Comparison of ENCODE assay signal across 26 cellular contexts in the genomic region with DNA sequence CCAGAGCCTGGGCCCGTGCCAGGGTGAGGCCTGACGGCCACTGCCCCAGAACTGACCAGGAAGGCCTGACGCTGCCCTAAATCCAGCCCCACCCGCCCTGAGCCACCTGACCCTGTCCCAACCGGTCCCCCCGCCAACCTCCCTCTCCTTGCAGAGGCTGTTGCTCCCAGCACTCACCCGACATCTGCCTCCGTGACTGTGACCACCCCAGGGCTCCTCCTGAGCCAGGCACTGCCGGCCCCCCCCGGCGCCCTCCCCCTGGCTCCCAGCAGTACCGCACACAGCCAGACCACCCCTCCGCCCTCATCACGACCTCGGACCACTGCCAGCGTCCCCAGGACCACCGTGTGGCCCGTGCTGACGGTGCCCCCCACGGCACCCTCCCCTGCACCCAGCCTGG. TPM values are rescaled to one million over a fixed set of nuclear protein-coding genes. Genes with fewer than 3 reads are reported as not detected.
A peak's percentile ranks its signal among the peaks of the same experiment; 100 is the strongest.
DNase-seq lines count a peak whose midpoint lies in the region; ATAC-seq, FAIRE-seq and TF ChIP-seq lines count a peak whose summit lies in the region.
"Had no signal": no experiment of that assay in that cellular context is flagged by ENCODE, and none has a peak within 500 bp of the region (broad histone marks: within the 10 kb centered on the region; RNA-seq: fewer than 3 reads in every experiment).

No MANE protein-coding gene starts in this region.

- H3K4me2 ChIP-seq in HepG2 (ENCODE audit: low read depth, low read length): no peak overlapping the region
- H3K4me2 ChIP-seq in PC-9: no peak overlapping the region
- H3K4me2 ChIP-seq: A549; BLaER1 treated with 17β-estradiol and CSF1 and Interleukin-3, amounts not matched to agents 10 nM and 100 nM had no signal

- H3K27ac ChIP-seq in HepG2 (ENCODE audit: extremely low read length, insufficient read depth, low read length) (no peak overlapping the region), right lobe of liver (no peak overlapping the region), PC-9 (no peak overlapping the region)
- H3K27ac ChIP-seq: A549; BLaER1 treated with 17β-estradiol and CSF1 and Interleukin-3, amounts not matched to agents 10 nM and 100 nM; GM23248 had no signal

- no peak for FAIRE-seq in HepG2 (lab: Jason Lieb, UNC)
- FAIRE-seq: A549, GM12891, GM18507, H1 had no signal

- no peaks in the 10 kb centered on the region for H3K27me3 Mint-ChIP-seq in natural killer cell treated with Interleukin-12 subunit alpha and Interleukin-12 subunit beta and Interleukin-15 and Interleukin-18, amount 100 ng/mL, for 72 hours
- H3K27me3 Mint-ChIP-seq: CD4-positive, alpha-beta T cell; CD8-positive, alpha-beta memory T cell had no signal

- no peak for TF ChIP-seq POLR2A in HepG2 (IDR thresholded peaks at IDR 0.05; ENCODE audit: insufficient read depth in 1 of 2, low read depth in 2 of 2, low read length in 2 of 2)
- no peak for TF ChIP-seq POLR2A in right lobe of liver (IDR thresholded peaks at IDR 0.05)

- no peaks in the 10 kb centered on the region for H3K9me3 ChIP-seq in HepG2 (ENCODE audit: low read length)
- H3K9me3 ChIP-seq in right lobe of liver: no peaks in the 10 kb centered on the region
- no peaks in the 10 kb centered on the region for H3K9me3 ChIP-seq in PC-9 (ENCODE audit: insufficient read depth, low read depth)
- H3K9me3 ChIP-seq: A549; BE2C; BLaER1 treated with 17β-estradiol and CSF1 and Interleukin-3, amounts not matched to agents 10 nM and 100 nM had no signal

- H3K4me1 ChIP-seq in HepG2 (ENCODE audit: insufficient read depth, low read length) (no peaks in the 10 kb centered on the region), right lobe of liver (no peaks in the 10 kb centered on the region), PC-9 (replicated peaks; ENCODE audit: insufficient read depth) (no peaks in the 10 kb centered on the region)
- H3K4me1 ChIP-seq: A549 had no signal

- H3K27ac Mint-ChIP-seq in natural killer cell treated with Interleukin-12 subunit alpha and Interleukin-12 subunit beta and Interleukin-15 and Interleukin-18, amount 100 ng/mL, for 72 hours: no peak overlapping the region
- H3K27ac Mint-ChIP-seq: CD14-positive monocyte; CD4-positive, alpha-beta T cell; CD8-positive, alpha-beta memory T cell; HFFc6 had no signal

- H3K4me3 Mint-ChIP-seq in natural killer cell treated with Interleukin-12 subunit alpha and Interleukin-12 subunit beta and Interleukin-15 and Interleukin-18, amount 100 ng/mL, for 72 hours: no peak overlapping the region
- H3K4me3 Mint-ChIP-seq: CD14-positive monocyte; CD4-positive, alpha-beta T cell; CD8-positive, alpha-beta memory T cell; HFFc6 had no signal

- intact Hi-C loops in HepG2 (cut with micrococcal nuclease; ENCODE audit: unreplicated experiment): no loop called here
- intact Hi-C loops in right lobe of liver (cut with DNase I): no loop called here
- intact Hi-C loops in PC-9 (cut with micrococcal nuclease; ENCODE audit: unreplicated experiment): no loop called here

- H3K9ac ChIP-seq in HepG2 (ENCODE audit: insufficient read depth, low read depth, low read length): no peak overlapping the region
- H3K9ac ChIP-seq: BLaER1 treated with 17β-estradiol and CSF1 and Interleukin-3, amounts not matched to agents 10 nM and 100 nM; GM23248 had no signal

- in situ Hi-C loops in HepG2 (cut with HindIII; ENCODE audit: extremely low pct_ligation_motif_present, low pct_unique_long_range_greater_than_20kb): no loop called here

- POLR2A ChIA-PET in HepG2 (lab: Yijun Ruan, JAX) (no interaction called here), PC-9 (lab: Charles Lee; ENCODE audit: unreplicated experiment) (no interaction called here)

- WGBS in HepG2 (ENCODE audit: low lambda C conversion rate): 96% methylated on average over 20 of the region's 20 CpGs
- WGBS in right lobe of liver (ENCODE audit: insufficient coverage, low coverage, low lambda C conversion rate, missing lambda C conversion rate): 95% methylated on average over 8 of the region's 20 CpGs

- H3K4me3 ChIP-seq in HepG2 (replicated peaks in 1 of 3; ENCODE audit: insufficient read depth in 1 of 3, low read depth in 2 of 3, low read length in 3 of 3): no peak overlapping the region
- H3K4me3 ChIP-seq in right lobe of liver: no peak overlapping the region
- H3K4me3 ChIP-seq in PC-9: no peak overlapping the region
- H3K4me3 ChIP-seq: A549; BLaER1 treated with 17β-estradiol and CSF1 and Interleukin-3, amounts not matched to agents 10 nM and 100 nM; GM23248 had no signal

- H3K27me3 ChIP-seq in HepG2 (ENCODE audit: control insufficient read depth in 1 of 2, insufficient read depth in 2 of 2, low read length in 2 of 2): no peaks in the 10 kb centered on the region
- H3K27me3 ChIP-seq in right lobe of liver: no peaks in the 10 kb centered on the region
- no peaks in the 10 kb centered on the region for H3K27me3 ChIP-seq in PC-9 (ENCODE audit: insufficient read depth, low read depth)
- H3K27me3 ChIP-seq: BE2C; BLaER1 treated with 17β-estradiol and CSF1 and Interleukin-3, amounts not matched to agents 10 nM and 100 nM had no signal

- peaks cover 0 to 5% of the 10 kb centered on the region in 2 donors for H3K4me1 Mint-ChIP-seq in natural killer cell treated with Interleukin-12 subunit alpha and Interleukin-12 subunit beta and Interleukin-15 and Interleukin-18, amount 100 ng/mL, for 72 hours (ENCODE audit: low read depth in 2 of 2)
- H3K4me1 Mint-ChIP-seq: CD14-positive monocyte; CD8-positive, alpha-beta memory T cell had no signal

- TSS peak; percentile 42 for BruUV-seq in HepG2 (replicated peaks; lab: Mats Ljungman, UMichigan)
- BruUV-seq in PC-9 (replicated peaks; lab: Mats Ljungman, UMichigan): TSS peak; percentile 27

- peaks cover 46 to 66% of the 10 kb centered on the region in 2 experiments; a peak in 4 of 5 replicates for H3K36me3 ChIP-seq in HepG2 (replicated peaks in 1 of 2; ENCODE audit: control insufficient read depth in 1 of 2, insufficient read depth in 2 of 2, low read length in 2 of 2)
- peaks cover 0 to 2% (median 0%) of the 10 kb centered on the region in 4 donors for H3K36me3 ChIP-seq in right lobe of liver
- no peaks in the 10 kb centered on the region for H3K36me3 ChIP-seq in PC-9 (ENCODE audit: low read depth)
- H3K36me3 ChIP-seq: BE2C had no signal

- no peaks in the 10 kb centered on the region for H3K9me2 ChIP-seq in PC-9 (ENCODE audit: insufficient read depth)

- H4K20me1 ChIP-seq in HepG2 (ENCODE audit: insufficient read depth, low read length) (no peaks in the 10 kb centered on the region), PC-9 (ENCODE audit: insufficient read depth) (peaks cover 20% of the 10 kb centered on the region)

- TF ChIP-seq EP300 in HepG2 (IDR thresholded peaks at IDR 0.05; ENCODE audit: low read depth in 2 of 2, low read length in 2 of 2) (no peak), HepG2 (CRISPR knock-in tag; IDR thresholded peaks at IDR 0.05; ENCODE audit: borderline replicate concordance) (no peak)

- H3K9me3 Mint-ChIP-seq in natural killer cell treated with Interleukin-12 subunit alpha and Interleukin-12 subunit beta and Interleukin-15 and Interleukin-18, amount 100 ng/mL, for 72 hours: no peaks in the 10 kb centered on the region
- H3K9me3 Mint-ChIP-seq: CD4-positive, alpha-beta T cell; CD8-positive, alpha-beta memory T cell; HFFc6 had no signal

- TF ChIP-seq RAD21 in HepG2 (CRISPR knock-in tag; IDR thresholded peaks at IDR 0.05): no peak

- H3F3A ChIP-seq in PC-9 (ENCODE audit: insufficient read depth, low read depth): no peaks in the 10 kb centered on the region

- TF ChIP-seq CTCF in HepG2 (CRISPR knock-in tag; IDR thresholded peaks at IDR 0.05) (no peak), right lobe of liver (IDR thresholded peaks at IDR 0.05) (no peak), PC-9 (conservative IDR thresholded peaks at IDR 0.05) (no peak)

- no peak for ATAC-seq in HepG2
- ATAC-seq in right lobe of liver: no peak
- no peak for ATAC-seq in HG03196 (IDR thresholded peaks at IDR 0.05; ENCODE audit: unreplicated experiment)
- no peak for ATAC-seq in natural killer cell treated with Interleukin-12 subunit alpha and Interleukin-12 subunit beta and Interleukin-15 and Interleukin-18, amount 100 ng/mL, for 72 hours
- ATAC-seq: A549 had no signal

- H3K79me2 ChIP-seq in HepG2 (ENCODE audit: insufficient read depth, low read length): no peaks in the 10 kb centered on the region
- no peaks in the 10 kb centered on the region for H3K79me2 ChIP-seq in PC-9 (ENCODE audit: low read depth)

- no peaks in the 10 kb centered on the region for H3K36me3 Mint-ChIP-seq in natural killer cell treated with Interleukin-12 subunit alpha and Interleukin-12 subunit beta and Interleukin-15 and Interleukin-18, amount 100 ng/mL, for 72 hours
- H3K36me3 Mint-ChIP-seq: CD14-positive monocyte; CD8-positive, alpha-beta memory T cell had no signal

- CTCF ChIA-PET in HepG2 (lab: Yijun Ruan, JAX; ENCODE audit: low intra/inter-chr PET ratio, low total read pairs): no interaction called here
- CTCF ChIA-PET in PC-9 (lab: Charles Lee): no interaction called here

- H2AFZ ChIP-seq in HepG2 (ENCODE audit: low read length) (no peak overlapping the region), PC-9 (no peak overlapping the region)
- H2AFZ ChIP-seq: GM23248 had no signal

- DNase-seq in HepG2 (ENCODE audit: low spot score): no peak
- no peak for DNase-seq in right lobe of liver
- no peak for DNase-seq in PC-9
- no peak for DNase-seq in natural killer cell treated with Interleukin-12 subunit alpha and Interleukin-12 subunit beta and Interleukin-15 and Interleukin-18, amount 100 ng/mL, for 72 hours (ENCODE audit: low spot score)
- DNase-seq: 8988T; ACHN; AML-193; BE2C; Calu3; CD4-positive, alpha-beta T cell; CD8-positive, alpha-beta memory T cell; DMS53; DMS79 treated with DMSO at 0.1 percent for 48 hours; GF-D8; GM23248; H7; HCEC 1CT; HFFc6 had no signal

RNA-seq across cellular contexts. Expression of a gene that starts 26.3 kb away (rescaled TPM):
- 7.3 and 29.8 TPM in 2 replicates for total RNA-seq in HepG2 (2016; rRNA removed; fragmentation: Illumina TruSeq; extraction: Trizol)
- 2.7 and 2.9 TPM in 2 replicates for total RNA-seq in HepG2 (2016; cell fraction: cytosol; rRNA removed; fragmentation: Illumina TruSeq; extraction: Trizol; ENCODE audit: low read depth)
- 5.9 and 28.3 TPM in 2 replicates for total RNA-seq in HepG2 (2016; cell fraction: insoluble cytoplasmic fraction; rRNA removed; fragmentation: Illumina TruSeq; extraction: Trizol)
- 4.9 and 5.0 TPM in 2 replicates for total RNA-seq in HepG2 (2016; cell fraction: membrane; rRNA removed; fragmentation: Illumina TruSeq; extraction: Trizol)
- total RNA-seq in HepG2 (2016; cell fraction: nucleus; rRNA removed; fragmentation: Illumina TruSeq; extraction: Trizol): 36.4 and 50.3 TPM in 2 replicates
- 65.2 and 82.7 TPM in 2 replicates for polyA plus RNA-seq in HepG2 (2011; rRNA removed)
- 37.7 and 58.0 TPM in 2 replicates for polyA plus RNA-seq in HepG2 (2011; cell fraction: cytosol; rRNA removed)
- 667 and 906 TPM in 2 replicates for polyA plus RNA-seq in HepG2 (2011; cell fraction: nucleus; rRNA removed)
- polyA plus RNA-seq in HepG2 (2012): 77.8 and 101 TPM in 2 replicates
- 1.4 and 1.5 TPM in 2 replicates for polyA plus RNA-seq in HepG2 (2016; cell fraction: cytosol; fragmentation: Illumina TruSeq; extraction: Trizol; ENCODE audit: low read depth)
- 10.7 and 15.5 TPM in 2 replicates for polyA plus RNA-seq in HepG2 (2016; cell fraction: insoluble cytoplasmic fraction; fragmentation: Illumina TruSeq; extraction: Trizol; ENCODE audit: low read depth)
- 3.2 and 3.6 TPM in 2 replicates for polyA plus RNA-seq in HepG2 (2016; cell fraction: membrane; fragmentation: Illumina TruSeq; extraction: Trizol; ENCODE audit: low read depth)
- polyA plus RNA-seq in HepG2 (2016; cell fraction: nucleus; fragmentation: Illumina TruSeq; extraction: Trizol; ENCODE audit: insufficient read depth, low read depth): 125 and 134 TPM in 2 replicates
- 23.8 and 86.8 TPM in 2 replicates for polyA minus RNA-seq in HepG2 (2011; rRNA and poly(A)+ RNA removed; ENCODE audit: low replicate concordance)
- polyA minus RNA-seq in HepG2 (2011; cell fraction: cytosol; rRNA and poly(A)+ RNA removed): 41.3 and 50.7 TPM in 2 replicates
- polyA minus RNA-seq in HepG2 (2011; cell fraction: nucleus; rRNA and poly(A)+ RNA removed): 80.3 and 86.4 TPM in 2 replicates
- 10 to 100 TPM; 14.2 to 44.5 (median 35.2) TPM for total RNA-seq in right lobe of liver
- 278 and 381 TPM in 2 replicates for total RNA-seq in PC-9 (2021)
- 1 to 10 TPM; 9.3 to 9.4 TPM for total RNA-seq in natural killer cell treated with Interleukin-12 subunit alpha and Interleukin-12 subunit beta and Interleukin-15 and Interleukin-18, amount 100 ng/mL, for 72 hours
- polyA plus RNA-seq: CD8-positive, alpha-beta memory T cell had no signal

RNA-seq across cellular contexts. Expression of a gene that starts 27.9 kb away (rescaled TPM):
- total RNA-seq in HepG2 (2016; rRNA removed; fragmentation: Illumina TruSeq; extraction: Trizol) (not detected in 2 replicates), right lobe of liver (not detected), PC-9 (2021) (3.2 and 3.6 TPM in 2 replicates)
- total RNA-seq in HepG2 (2016; cell fraction: cytosol; rRNA removed; fragmentation: Illumina TruSeq; extraction: Trizol; ENCODE audit: low read depth): not detected in 2 replicates
- total RNA-seq in HepG2 (2016; cell fraction: insoluble cytoplasmic fraction; rRNA removed; fragmentation: Illumina TruSeq; extraction: Trizol): not detected in 2 replicates
- not detected in 2 replicates for total RNA-seq in HepG2 (2016; cell fraction: membrane; rRNA removed; fragmentation: Illumina TruSeq; extraction: Trizol)
- not detected in 2 replicates for total RNA-seq in HepG2 (2016; cell fraction: nucleus; rRNA removed; fragmentation: Illumina TruSeq; extraction: Trizol)
- polyA plus RNA-seq in HepG2 (2011; rRNA removed): 0.03 and 0.05 TPM in 2 replicates
- 0.04 TPM in 1 of 2 replicates, not detected in the other for polyA plus RNA-seq in HepG2 (2011; cell fraction: cytosol; rRNA removed)
- not detected in 2 replicates for polyA plus RNA-seq in HepG2 (2011; cell fraction: nucleus; rRNA removed)
- 0.07 and 0.08 TPM in 2 replicates for polyA plus RNA-seq in HepG2 (2012)
- not detected in 2 replicates for polyA plus RNA-seq in HepG2 (2016; cell fraction: cytosol; fragmentation: Illumina TruSeq; extraction: Trizol; ENCODE audit: low read depth)
- not detected in 2 replicates for polyA plus RNA-seq in HepG2 (2016; cell fraction: insoluble cytoplasmic fraction; fragmentation: Illumina TruSeq; extraction: Trizol; ENCODE audit: low read depth)
- polyA plus RNA-seq in HepG2 (2016; cell fraction: membrane; fragmentation: Illumina TruSeq; extraction: Trizol; ENCODE audit: low read depth): not detected in 2 replicates
- not detected in 2 replicates for polyA plus RNA-seq in HepG2 (2016; cell fraction: nucleus; fragmentation: Illumina TruSeq; extraction: Trizol; ENCODE audit: insufficient read depth, low read depth)
- polyA minus RNA-seq in HepG2 (2011; rRNA and poly(A)+ RNA removed; ENCODE audit: low replicate concordance): 2.1 TPM in 1 of 2 replicates, not detected in the other
- polyA minus RNA-seq in HepG2 (2011; cell fraction: cytosol; rRNA and poly(A)+ RNA removed): not detected in 2 replicates
- polyA minus RNA-seq in HepG2 (2011; cell fraction: nucleus; rRNA and poly(A)+ RNA removed): 0.26 TPM in 1 of 2 replicates, not detected in the other
- not detected for total RNA-seq in natural killer cell treated with Interleukin-12 subunit alpha and Interleukin-12 subunit beta and Interleukin-15 and Interleukin-18, amount 100 ng/mL, for 72 hours
- total RNA-seq: CD4-positive, alpha-beta T cell; CD8-positive, alpha-beta memory T cell; Daoy; GM23248; H1; H7; HFFc6 had no signal
- polyA plus RNA-seq: CD14-positive monocyte; CD8-positive, alpha-beta memory T cell; GM23248; H1 had no signal

RNA-seq across cellular contexts. Expression of a gene that starts 32.9 kb away (rescaled TPM):
- total RNA-seq in HepG2 (2016; rRNA removed; fragmentation: Illumina TruSeq; extraction: Trizol) (54.9 and 68.4 TPM in 2 replicates), right lobe of liver (10 to 100 TPM; 16.3 to 98.7 (median 26.4) TPM), PC-9 (2021) (20.9 and 37.7 TPM in 2 replicates)
- 17.4 and 19.2 TPM in 2 replicates for total RNA-seq in HepG2 (2016; cell fraction: cytosol; rRNA removed; fragmentation: Illumina TruSeq; extraction: Trizol; ENCODE audit: low read depth)
- 52.2 and 77.4 TPM in 2 replicates for total RNA-seq in HepG2 (2016; cell fraction: insoluble cytoplasmic fraction; rRNA removed; fragmentation: Illumina TruSeq; extraction: Trizol)
- 17.7 and 18.1 TPM in 2 replicates for total RNA-seq in HepG2 (2016; cell fraction: membrane; rRNA removed; fragmentation: Illumina TruSeq; extraction: Trizol)
- total RNA-seq in HepG2 (2016; cell fraction: nucleus; rRNA removed; fragmentation: Illumina TruSeq; extraction: Trizol): 18.3 and 23.3 TPM in 2 replicates
- 42.1 and 63.7 TPM in 2 replicates for polyA plus RNA-seq in HepG2 (2011; rRNA removed)
- polyA plus RNA-seq in HepG2 (2011; cell fraction: cytosol; rRNA removed): 49.9 and 81.6 TPM in 2 replicates
- 24.5 and 32.4 TPM in 2 replicates for polyA plus RNA-seq in HepG2 (2011; cell fraction: nucleus; rRNA removed)
- 19.4 and 39.7 TPM in 2 replicates for polyA plus RNA-seq in HepG2 (2012)
- 13.7 and 17.3 TPM in 2 replicates for polyA plus RNA-seq in HepG2 (2016; cell fraction: cytosol; fragmentation: Illumina TruSeq; extraction: Trizol; ENCODE audit: low read depth)
- 47.3 and 49.3 TPM in 2 replicates for polyA plus RNA-seq in HepG2 (2016; cell fraction: insoluble cytoplasmic fraction; fragmentation: Illumina TruSeq; extraction: Trizol; ENCODE audit: low read depth)
- polyA plus RNA-seq in HepG2 (2016; cell fraction: membrane; fragmentation: Illumina TruSeq; extraction: Trizol; ENCODE audit: low read depth): 10.1 and 12.3 TPM in 2 replicates
- polyA plus RNA-seq in HepG2 (2016; cell fraction: nucleus; fragmentation: Illumina TruSeq; extraction: Trizol; ENCODE audit: insufficient read depth, low read depth): 22.7 and 27.6 TPM in 2 replicates
- polyA minus RNA-seq in HepG2 (2011; rRNA and poly(A)+ RNA removed; ENCODE audit: low replicate concordance): 24.2 and 34.4 TPM in 2 replicates
- 11.4 and 13.3 TPM in 2 replicates for polyA minus RNA-seq in HepG2 (2011; cell fraction: cytosol; rRNA and poly(A)+ RNA removed)
- polyA minus RNA-seq in HepG2 (2011; cell fraction: nucleus; rRNA and poly(A)+ RNA removed): 2.1 and 5.1 TPM in 2 replicates
- total RNA-seq in natural killer cell treated with Interleukin-12 subunit alpha and Interleukin-12 subunit beta and Interleukin-15 and Interleukin-18, amount 100 ng/mL, for 72 hours: 10 to 100 TPM; 15.2 to 44.3 TPM

RNA-seq across cellular contexts. Expression of a gene that starts 46.3 kb away (rescaled TPM):
- total RNA-seq in HepG2 (2016; rRNA removed; fragmentation: Illumina TruSeq; extraction: Trizol): 4.4 and 8.8 TPM in 2 replicates
- 16.5 and 25.5 TPM in 2 replicates for total RNA-seq in HepG2 (2016; cell fraction: cytosol; rRNA removed; fragmentation: Illumina TruSeq; extraction: Trizol; ENCODE audit: low read depth)
- total RNA-seq in HepG2 (2016; cell fraction: insoluble cytoplasmic fraction; rRNA removed; fragmentation: Illumina TruSeq; extraction: Trizol): 3.4 and 7.9 TPM in 2 replicates
- total RNA-seq in HepG2 (2016; cell fraction: membrane; rRNA removed; fragmentation: Illumina TruSeq; extraction: Trizol): 13.5 and 18.3 TPM in 2 replicates
- 6.5 and 8.0 TPM in 2 replicates for total RNA-seq in HepG2 (2016; cell fraction: nucleus; rRNA removed; fragmentation: Illumina TruSeq; extraction: Trizol)
- polyA plus RNA-seq in HepG2 (2011; rRNA removed): 10.6 and 17.6 TPM in 2 replicates
- 11.6 and 28.6 TPM in 2 replicates for polyA plus RNA-seq in HepG2 (2011; cell fraction: cytosol; rRNA removed)
- 190 and 210 TPM in 2 replicates for polyA plus RNA-seq in HepG2 (2011; cell fraction: nucleus; rRNA removed)
- polyA plus RNA-seq in HepG2 (2012): 4.3 and 7.0 TPM in 2 replicates
- polyA plus RNA-seq in HepG2 (2016; cell fraction: cytosol; fragmentation: Illumina TruSeq; extraction: Trizol; ENCODE audit: low read depth): 17.0 and 22.1 TPM in 2 replicates
- polyA plus RNA-seq in HepG2 (2016; cell fraction: insoluble cytoplasmic fraction; fragmentation: Illumina TruSeq; extraction: Trizol; ENCODE audit: low read depth): 4.5 and 6.0 TPM in 2 replicates
- polyA plus RNA-seq in HepG2 (2016; cell fraction: membrane; fragmentation: Illumina TruSeq; extraction: Trizol; ENCODE audit: low read depth): 10.6 and 11.4 TPM in 2 replicates
- 16.1 and 18.4 TPM in 2 replicates for polyA plus RNA-seq in HepG2 (2016; cell fraction: nucleus; fragmentation: Illumina TruSeq; extraction: Trizol; ENCODE audit: insufficient read depth, low read depth)
- polyA minus RNA-seq in HepG2 (2011; rRNA and poly(A)+ RNA removed; ENCODE audit: low replicate concordance): 2.2 and 6.1 TPM in 2 replicates
- polyA minus RNA-seq in HepG2 (2011; cell fraction: cytosol; rRNA and poly(A)+ RNA removed): 6.4 and 8.5 TPM in 2 replicates
- polyA minus RNA-seq in HepG2 (2011; cell fraction: nucleus; rRNA and poly(A)+ RNA removed): 4.6 and 8.9 TPM in 2 replicates
- 10 to 100 TPM in 2 of 6 experiments, 1 to 10 TPM in 4; 1.6 to 21.5 (median 5.2) TPM for total RNA-seq in right lobe of liver
- total RNA-seq in PC-9 (2021): 19.2 and 41.8 TPM in 2 replicates
- not detected for total RNA-seq in natural killer cell treated with Interleukin-12 subunit alpha and Interleukin-12 subunit beta and Interleukin-15 and Interleukin-18, amount 100 ng/mL, for 72 hours
- polyA plus RNA-seq: CD8-positive, alpha-beta memory T cell had no signal
